Comparison of ENCODE assay signal across 18 cellular contexts in the genomic region with DNA sequence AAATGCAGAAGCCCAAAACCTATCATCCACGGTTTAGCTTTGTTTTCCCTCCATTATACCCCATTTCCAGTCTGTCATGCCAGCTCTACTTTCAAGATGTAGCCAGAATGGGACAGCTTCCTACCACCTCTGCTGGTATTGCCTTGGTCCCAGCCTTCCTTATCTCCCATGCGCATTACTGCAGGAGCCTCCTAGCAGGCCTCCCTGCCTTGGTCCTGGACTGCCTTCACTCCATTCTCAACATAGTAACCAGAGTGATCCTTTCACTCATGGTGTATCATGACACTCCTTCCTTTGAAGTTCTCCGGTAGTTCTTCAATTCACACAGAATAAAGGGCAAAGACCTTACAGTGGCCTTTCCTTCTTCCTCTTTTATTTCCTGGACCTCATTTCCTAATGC. TPM values are rescaled to one million over a fixed set of nuclear protein-coding genes. Genes with fewer than 3 reads are reported as not detected.
"Had no signal": no experiment of that assay in that cellular context is flagged by ENCODE, and none has a peak within 500 bp of the region (broad histone marks: within the 10 kb centered on the region; RNA-seq: fewer than 3 reads in every experiment).

No MANE protein-coding gene starts in this region.

- H3K36me3 ChIP-seq: heart left ventricle, ovary, transverse colon, vagina had no signal

- H3K9me3 Mint-ChIP-seq: activated CD8-positive, alpha-beta T cell treated with anti-CD3 and anti-CD28 coated beads for 36 hours; activated naive CD4-positive, alpha-beta T cell treated with anti-CD3 and anti-CD28 coated beads for 36 hours; activated T-helper 2 cell treated with anti-CD3 and anti-CD28 coated beads, Interferon-gamma antibody, Interleukin-2, Interleukin-4, amounts not matched to agents 10 μg/mL and 5 μg/mL and 100 μg/mL, durations not matched to agents 14 hours and 24 hours and 36 hours; naive thymus-derived CD4-positive, alpha-beta T cell; T-cell had no signal

- DNase-seq: activated CD4-positive, alpha-beta T cell treated with anti-CD3 and anti-CD28 coated beads for 48 hours; activated CD4-positive, CD25-positive, alpha-beta regulatory T cell; activated CD8-positive, alpha-beta T cell treated with anti-CD3 and anti-CD28 coated beads for 36 hours; activated naive CD4-positive, alpha-beta T cell treated with anti-CD3 and anti-CD28 coated beads for 36 hours; activated T-cell treated with anti-CD3 and anti-CD28 coated beads, Interleukin-2, amount 50 U/mL, for 1 hour; heart left ventricle; kidney glomerular epithelial cell; mesendoderm; naive thymus-derived CD4-positive, alpha-beta T cell; stimulated activated CD8-positive, alpha-beta memory T cell treated with anti-CD3 and anti-CD28 coated beads, Interleukin-4, amount 100 ng/mL, for 48 hours; stimulated activated naive CD4-positive, alpha-beta T cell treated with Interleukin-2 at 50 U/mL for 16 hours; T-cell; transverse colon had no signal

- FAIRE-seq: frontal cortex had no signal

- H3K4me3 Mint-ChIP-seq: activated CD8-positive, alpha-beta T cell treated with anti-CD3 and anti-CD28 coated beads for 36 hours; activated naive CD4-positive, alpha-beta T cell treated with anti-CD3 and anti-CD28 coated beads for 36 hours; naive thymus-derived CD4-positive, alpha-beta T cell; T-cell had no signal

- H3K4me3 ChIP-seq: heart left ventricle, ovary, transverse colon, vagina had no signal

- H3K4me1 ChIP-seq: transverse colon had no signal

- H3K36me3 Mint-ChIP-seq: naive thymus-derived CD4-positive, alpha-beta T cell; T-cell had no signal

- H3K9me3 ChIP-seq: heart left ventricle, ovary, transverse colon, vagina had no signal

- ATAC-seq: activated CD8-positive, alpha-beta T cell treated with anti-CD3 and anti-CD28 coated beads for 36 hours; naive thymus-derived CD4-positive, alpha-beta T cell; SK-N-SH treated with all-trans-retinoic acid at 6 μM for 48 hours; T-cell had no signal

- H3K4me1 Mint-ChIP-seq: naive thymus-derived CD4-positive, alpha-beta T cell; T-cell had no signal

- H3K27ac Mint-ChIP-seq: activated CD8-positive, alpha-beta T cell treated with anti-CD3 and anti-CD28 coated beads for 36 hours; activated naive CD4-positive, alpha-beta T cell treated with anti-CD3 and anti-CD28 coated beads for 36 hours; activated T-helper 2 cell treated with anti-CD3 and anti-CD28 coated beads, Interferon-gamma antibody, Interleukin-2, Interleukin-4, amounts not matched to agents 10 μg/mL and 5 μg/mL and 100 μg/mL, durations not matched to agents 14 hours and 24 hours and 36 hours; naive thymus-derived CD4-positive, alpha-beta T cell; T-cell had no signal

- H3K27ac ChIP-seq: ovary, vagina had no signal

- H3K27me3 ChIP-seq: heart left ventricle, ovary, transverse colon, vagina had no signal

RNA-seq across cellular contexts. Expression of gene TPD52L1, which starts 15.9 kb away (rescaled TPM):
- total RNA-seq: activated T-helper 2 cell treated with anti-CD3 and anti-CD28 coated beads, Interferon-gamma antibody, Interleukin-2, Interleukin-4, amounts not matched to agents 10 μg/mL and 5 μg/mL and 100 μg/mL, durations not matched to agents 14 hours and 24 hours and 36 hours had no signal
